9 cellular contexts compared by ENCODE assay signal in genomic region chr9:137070906-137071275, GRCh38. TPM values are rescaled to one million over a fixed set of nuclear protein-coding genes. Genes with fewer than 3 reads are reported as not detected.
DNase-seq lines count a peak whose midpoint lies in the region; ATAC-seq and TF ChIP-seq lines count a peak whose summit lies in the region.
"Had no signal": no experiment of that assay in that cellular context is flagged by ENCODE, and none has a peak within 500 bp of the region (broad histone marks: within the 10 kb centered on the region; RNA-seq: fewer than 3 reads in every experiment).

No MANE protein-coding gene starts in this region.

- H3K4ac ChIP-seq in H9 (ENCODE audit: low read depth, low read length): no peak overlapping the region; the same call in 1 of the 2 replicates

- H3K36me3 Mint-ChIP-seq in CD4-positive, alpha-beta T cell (ENCODE audit: low read depth): no peaks in the 10 kb centered on the region
- H3K36me3 Mint-ChIP-seq in H9 (ENCODE audit: insufficient read depth in 1 of 3, low read depth in 3 of 3): no peaks in the 10 kb centered on the region; a peak in 2 of 7 replicates

- no peak for ATAC-seq in CD4-positive, alpha-beta T cell (ENCODE audit: poor library complexity)

- H2BK15ac ChIP-seq in H9 (ENCODE audit: low read depth, low read length): no peak overlapping the region

- H3K4me1 ChIP-seq in H9 (ENCODE audit: insufficient read depth, low read length): peaks cover 7% of the 10 kb centered on the region; the same call in 1 of the 2 replicates
- peaks cover 29% of the 10 kb centered on the region for H3K4me1 ChIP-seq in OCI-LY7 (ENCODE audit: insufficient read depth, low read length, poor library complexity, severe bottlenecking)
- peaks cover 12% of the 10 kb centered on the region for H3K4me1 ChIP-seq in effector memory CD4-positive, alpha-beta T cell (ENCODE audit: control insufficient read depth, insufficient read depth, low read length, poor library complexity, severe bottlenecking)

- H4K20me1 ChIP-seq in H9 (ENCODE audit: control insufficient read depth, insufficient read depth, insufficient read length) (peaks cover 4% of the 10 kb centered on the region), OCI-LY7 (ENCODE audit: insufficient read depth, low read length) (no peaks in the 10 kb centered on the region)

- H3K4me2 ChIP-seq in H9 (ENCODE audit: insufficient read depth, insufficient read length, low read length): peak overlapping the region; percentile 20
- H3K4me2 ChIP-seq in OCI-LY7 (ENCODE audit: low read length): peak overlapping the region; percentile 86

- peaks cover 16% of the 10 kb centered on the region for H3K4me1 Mint-ChIP-seq in CD4-positive, alpha-beta T cell (ENCODE audit: low read depth)
- H3K4me1 Mint-ChIP-seq in H9: peaks cover 25 to 34% of the 10 kb centered on the region in 2 experiments

- peak overlapping the region; percentile 24 for H3K27ac Mint-ChIP-seq in CD4-positive, alpha-beta T cell
- H3K27ac Mint-ChIP-seq in H9: peak overlapping the region in 2 of 3 experiments; percentile 8 to 75; a peak in 1 of 7 replicates

- no peaks in the 10 kb centered on the region for H3K23me2 ChIP-seq in H9 (ENCODE audit: insufficient read length, low read depth, low read length, poor library complexity, severe bottlenecking)

- H2BK20ac ChIP-seq in H9 (ENCODE audit: low read depth, low read length, poor library complexity, severe bottlenecking): no peak overlapping the region

- H3K23ac ChIP-seq in H9 (ENCODE audit: insufficient read length, low read depth, low read length): no peak overlapping the region

- H3K9ac ChIP-seq in H9 (ENCODE audit: extremely low read depth, insufficient read length, low read length): peak overlapping the region; percentile 16

- no peak for DNase-seq in CD4-positive, alpha-beta T cell
- DNase-seq in H9: no peak
- peak; percentile 42 for DNase-seq in OCI-LY7 (ENCODE audit: low spot score)
- DNase-seq in effector memory CD4-positive, alpha-beta T cell: no peak
- DNase-seq in myocyte (ENCODE audit: low read depth): peak; percentile 41
- DNase-seq in NCI-H2029 (lab: John Stamatoyannopoulos, UW): no peak
- no peak for DNase-seq in stimulated activated naive CD4-positive, alpha-beta T cell (lab: John Stamatoyannopoulos, UW)
- no peak for DNase-seq in iPS-NIHi11 (ENCODE audit: low spot score)

- no peaks in the 10 kb centered on the region for H3K27me3 ChIP-seq in CD4-positive, alpha-beta T cell (ENCODE audit: control insufficient read depth, insufficient read depth, low read length)
- no peaks in the 10 kb centered on the region for H3K27me3 ChIP-seq in H9 (ENCODE audit: insufficient read depth, low read length)
- H3K27me3 ChIP-seq in effector memory CD4-positive, alpha-beta T cell (replicated peaks; ENCODE audit: control insufficient read depth, insufficient read depth, low read length, poor library complexity, severe bottlenecking): no peaks in the 10 kb centered on the region

- H3K18ac ChIP-seq in H9 (ENCODE audit: insufficient read length, low read depth, low read length): peak overlapping the region; percentile 32

- H3K4me3 Mint-ChIP-seq in CD4-positive, alpha-beta T cell: peak overlapping the region; percentile 82
- H3K4me3 Mint-ChIP-seq in H9: peak overlapping the region; percentile 55 to 75

- CTCF ChIA-PET in CD4-positive, alpha-beta T cell (lab: Charles Lee): interaction anchor here (1.1 to 2.8 kb wide), 6 partner anchors 16 to 166 kb away, joined by 3 to 15 read pairs (median 4); partner anchors contain the start of genes MAN1B1 and NPDC1
- CTCF ChIA-PET in OCI-LY7 (lab: Charles Lee; ENCODE audit: unreplicated experiment): no interaction called here

- peaks cover 4% of the 10 kb centered on the region for H3K27me3 Mint-ChIP-seq in CD4-positive, alpha-beta T cell
- H3K27me3 Mint-ChIP-seq in H9 (ENCODE audit: low read depth): peaks cover 9% of the 10 kb centered on the region

- TF ChIP-seq CTCF in CD4-positive, alpha-beta T cell (IDR thresholded peaks at IDR 0.05): no peak
- peak; percentile 44; the same call in 2 of the 3 replicates for TF ChIP-seq CTCF in H9 (conservative IDR thresholded peaks at IDR 0.05)
- TF ChIP-seq CTCF in OCI-LY7 (conservative IDR thresholded peaks at IDR 0.05; ENCODE audit: low read length): no peak

- no peak overlapping the region for H2BK12ac ChIP-seq in H9 (ENCODE audit: insufficient read length, low read depth, low read length)

- no peaks in the 10 kb centered on the region for H3K79me2 ChIP-seq in H9 (ENCODE audit: insufficient read depth, low read length)
- H3K79me2 ChIP-seq in OCI-LY7 (ENCODE audit: insufficient read depth, low read depth, low read length): peaks cover 14% of the 10 kb centered on the region; the same call in 1 of the 2 replicates

- H4K5ac ChIP-seq in H9 (ENCODE audit: insufficient read length, low read depth, low read length): no peak overlapping the region

- H4K91ac ChIP-seq in H9 (ENCODE audit: insufficient read length, low read depth, low read length): no peak overlapping the region

- no peaks in the 10 kb centered on the region for H3K36me3 ChIP-seq in OCI-LY7 (ENCODE audit: insufficient read depth, low read length)
- no peaks in the 10 kb centered on the region for H3K36me3 ChIP-seq in effector memory CD4-positive, alpha-beta T cell (ENCODE audit: control insufficient read depth, insufficient read depth, low read length)

- no peak overlapping the region for H3K27ac ChIP-seq in CD4-positive, alpha-beta T cell (ENCODE audit: low read depth, low read length)
- no peak overlapping the region for H3K27ac ChIP-seq in H9 (ENCODE audit: insufficient read length, low read depth, low read length)
- peak overlapping the region; percentile 57 for H3K27ac ChIP-seq in OCI-LY7 (ENCODE audit: low read depth, low read length, poor library complexity, severe bottlenecking)
- peak overlapping the region; percentile 37 for H3K27ac ChIP-seq in effector memory CD4-positive, alpha-beta T cell (ENCODE audit: insufficient read depth, low read length, poor library complexity, severe bottlenecking)

- no peak overlapping the region for H3T11ph ChIP-seq in H9 (ENCODE audit: low read length)

- H3K14ac ChIP-seq in H9 (ENCODE audit: insufficient read depth, low read length): peak overlapping the region; percentile 64; the same call in 1 of the 2 replicates

- H3K9me2 ChIP-seq in OCI-LY7 (ENCODE audit: insufficient read depth, low read length): no peaks in the 10 kb centered on the region

- H3K4me3 ChIP-seq in OCI-LY7 (ENCODE audit: low read depth, low read length, poor library complexity, severe bottlenecking): peak overlapping the region; percentile 75
- H3K4me3 ChIP-seq in effector memory CD4-positive, alpha-beta T cell (ENCODE audit: insufficient read depth, low read depth, low read length, poor library complexity, severe bottlenecking): peak overlapping the region; percentile 32

- no CpG with 5 or more reads among the region's 6 CpGs for WGBS in H9 (ENCODE audit: extremely low coverage, insufficient read length, low lambda C conversion rate)

- H3K9me3 ChIP-seq in CD4-positive, alpha-beta T cell (ENCODE audit: control insufficient read depth, low read length): no peaks in the 10 kb centered on the region
- H3K9me3 ChIP-seq in H9 (ENCODE audit: control insufficient read depth, low read depth, low read length) (no peaks in the 10 kb centered on the region), OCI-LY7 (ENCODE audit: low read length) (no peaks in the 10 kb centered on the region)
- no peaks in the 10 kb centered on the region for H3K9me3 ChIP-seq in effector memory CD4-positive, alpha-beta T cell (ENCODE audit: control insufficient read depth, low read length)

- intact Hi-C loops in CD4-positive, alpha-beta T cell (cut with DNase I, micrococcal nuclease): loop anchor here (1.0 to 2.0 kb wide), 2 partner anchors 14 to 16 kb away; partner anchors contain the start of gene MAN1B1 (in 1 of the 2)
- intact Hi-C loops in OCI-LY7 (cut with micrococcal nuclease; ENCODE audit: unreplicated experiment): loop anchor here (1.0 kb wide), 1 partner anchor 15 kb away; the partner anchor contains the start of gene MAN1B1

- H3K56ac ChIP-seq in H9 (ENCODE audit: insufficient read length, low read depth, low read length): no peak overlapping the region

- POLR2A ChIA-PET in CD4-positive, alpha-beta T cell (lab: Charles Lee): interaction anchor here (0.6 to 5.2 kb wide), 9 partner anchors 15 to 271 kb away, joined by 3 to 62 read pairs (median 4); partner anchors contain the start of genes DPP7 and MAN1B1
- POLR2A ChIA-PET in OCI-LY7 (lab: Charles Lee): interaction anchor here (0.5 to 3.1 kb wide), 11 partner anchors 11 to 153 kb away, joined by 3 to 13 read pairs (median 4); partner anchors contain the start of gene MAN1B1

- no peaks in the 10 kb centered on the region for H3K79me1 ChIP-seq in H9 (ENCODE audit: insufficient read depth, low read depth, low read length, poor library complexity, severe bottlenecking)

- no peak overlapping the region for H2BK5ac ChIP-seq in H9 (ENCODE audit: insufficient read length, low read length)

- no peak overlapping the region for H2BK120ac ChIP-seq in H9 (ENCODE audit: low read depth, low read length, poor library complexity, severe bottlenecking)

- no peak overlapping the region for H2AK5ac ChIP-seq in H9 (ENCODE audit: insufficient read length, low read length)

- BruUV-seq in OCI-LY7 (replicated peaks; lab: Mats Ljungman, UMichigan): TSS peak; percentile 29

- no peaks in the 10 kb centered on the region for H3K9me3 Mint-ChIP-seq in CD4-positive, alpha-beta T cell
- no peaks in the 10 kb centered on the region; a peak in 1 of 5 replicates for H3K9me3 Mint-ChIP-seq in H9

- H4K8ac ChIP-seq in H9 (replicated peaks; ENCODE audit: insufficient read length, low read depth, low read length): no peak overlapping the region

- no peak overlapping the region for H2AFZ ChIP-seq in H9 (ENCODE audit: low read length)
- peak overlapping the region; percentile 63; the same call in 1 of the 2 replicates for H2AFZ ChIP-seq in OCI-LY7 (ENCODE audit: low read length)

RNA-seq across cellular contexts. Expression of gene SAPCD2, which starts 0.5 kb away (rescaled TPM):
- under 1 TPM; 0.17 to 0.19 TPM for total RNA-seq in CD4-positive, alpha-beta T cell
- total RNA-seq in H9 (2021) (29.8 and 30.0 TPM in 2 replicates), OCI-LY7 (2022) (51.4 and 57.2 TPM in 2 replicates), myocyte (1.9 and 4.7 TPM in 2 replicates)
- 65.9 and 74.0 TPM in 2 replicates for total RNA-seq in OCI-LY7 (2014; rRNA removed; shearing (Covaris generic))
- 0.58 TPM for polyA plus RNA-seq in myocyte (2012)

RNA-seq across cellular contexts. Expression of gene UAP1L1, which starts 6.4 kb away (rescaled TPM):
- 1 to 10 TPM; 6.5 to 6.8 TPM for total RNA-seq in CD4-positive, alpha-beta T cell
- total RNA-seq in H9 (2021): 5.6 and 6.6 TPM in 2 replicates
- total RNA-seq in OCI-LY7 (2014; rRNA removed; shearing (Covaris generic)): 5.3 and 5.7 TPM in 2 replicates
- 12.3 and 16.7 TPM in 2 replicates for total RNA-seq in OCI-LY7 (2022)
- 40.2 and 46.4 TPM in 2 replicates for total RNA-seq in myocyte
- polyA plus RNA-seq in myocyte (2012): 34.6 TPM

RNA-seq across cellular contexts. Expression of gene MAN1B1, which starts 15.9 kb away (rescaled TPM):
- 10 to 100 TPM; 60.9 to 66.9 TPM for total RNA-seq in CD4-positive, alpha-beta T cell
- total RNA-seq in H9 (2021) (32.7 and 34.9 TPM in 2 replicates), OCI-LY7 (2022) (38.8 and 43.4 TPM in 2 replicates), myocyte (75.5 and 76.6 TPM in 2 replicates)
- total RNA-seq in OCI-LY7 (2014; rRNA removed; shearing (Covaris generic)): 22.5 and 32.7 TPM in 2 replicates
- polyA plus RNA-seq in myocyte (2012): 94.6 TPM

RNA-seq across cellular contexts. Expression of gene ENTPD2, which starts 17.0 kb away (rescaled TPM):
- not detected for total RNA-seq in CD4-positive, alpha-beta T cell
- total RNA-seq in H9 (2021) (4.0 and 5.1 TPM in 2 replicates), OCI-LY7 (2022) (not detected in 2 replicates), myocyte (0.13 and 0.68 TPM in 2 replicates)
- 0.16 TPM in 1 of 2 replicates, not detected in the other for total RNA-seq in OCI-LY7 (2014; rRNA removed; shearing (Covaris generic))
- polyA plus RNA-seq in myocyte (2012): 0.05 TPM
- total RNA-seq: NCI-H460 had no signal

RNA-seq across cellular contexts. Expression of gene NPDC1, which starts 24.9 kb away (rescaled TPM):
- 10 to 100 TPM; 15.3 to 16.0 TPM for total RNA-seq in CD4-positive, alpha-beta T cell
- total RNA-seq in H9 (2021) (51.8 and 57.6 TPM in 2 replicates), OCI-LY7 (2022) (0.38 and 0.39 TPM in 2 replicates), myocyte (4.8 TPM in 2 replicates)
- total RNA-seq in OCI-LY7 (2014; rRNA removed; shearing (Covaris generic)): 0.21 and 0.32 TPM in 2 replicates
- 28.4 TPM for polyA plus RNA-seq in myocyte (2012)

Comparison
In these comparisons a context has a peak if more than half of its experiments do, and no peak if none do; other contexts are left out.
1. DNase-seq: peak in OCI-LY7 (single experiment) and myocyte (single experiment); none in CD4-positive, alpha-beta T cell (0 of 10), H9 (single experiment), effector memory CD4-positive, alpha-beta T cell (0 of 3), NCI-H2029 (single experiment), stimulated activated naive CD4-positive, alpha-beta T cell (0 of 6) and iPS-NIHi11 (single experiment).
2. H3K27ac ChIP-seq: peak in OCI-LY7 (single experiment) and effector memory CD4-positive, alpha-beta T cell (single experiment); none in CD4-positive, alpha-beta T cell (single experiment) and H9 (single experiment).